In genomic region chr15:82937659-82938058, GRCh38 we compare ENCODE assay signal across 20 cellular contexts.
"Had no signal": no experiment of that assay in that cellular context is flagged by ENCODE, and none has a peak within 500 bp of the region (broad histone marks: within the 10 kb centered on the region; RNA-seq: fewer than 3 reads in every experiment).

No MANE protein-coding gene starts in this region.

- H3K36me3 ChIP-seq: ovary, suprapubic skin, thyroid gland, upper lobe of right lung had no signal

- H3K27ac ChIP-seq: coronary artery, ovary, suprapubic skin, thyroid gland, upper lobe of right lung had no signal

- H3K27me3 ChIP-seq: ovary, suprapubic skin, thyroid gland, upper lobe of right lung had no signal

- H3K4me1 ChIP-seq: suprapubic skin, upper lobe of right lung had no signal

- ATAC-seq: mucosa of descending colon; natural killer cell; sciatic nerve; stimulated activated effector memory CD8-positive, alpha-beta T cell treated with anti-CD3 and anti-CD28 coated beads, Interleukin-12 subunit alpha, Interleukin-12 subunit beta, amount 100 ng/mL, for 72 hours; stimulated activated naive CD8-positive, alpha-beta T cell treated with anti-CD3 and anti-CD28 coated beads, Interleukin-15, Interleukin-2, amounts not matched to agents 100 U/mL and 50 U/mL, for 24 hours; upper lobe of right lung had no signal

- H3K4me3 ChIP-seq: coronary artery, mucosa of descending colon, ovary, suprapubic skin, thyroid gland, upper lobe of right lung had no signal

- H3K9me3 ChIP-seq: mucosa of descending colon, ovary, suprapubic skin, thyroid gland, upper lobe of right lung had no signal

- DNase-seq: central memory CD4-positive, alpha-beta T cell; effector CD4-positive, alpha-beta T cell; endodermal cell; islet precursor cell; mucosa of descending colon; natural killer cell; nucleus accumbens; ovary; small intestine; stimulated activated CD4-positive, alpha-beta T cell treated with anti-CD3 and anti-CD28 coated beads, Interleukin-4, amount 100 ng/mL, for 1 hour; stimulated activated CD8-positive, alpha-beta memory T cell treated with anti-CD3 and anti-CD28 coated beads, Interleukin-4, amount 100 ng/mL, for 48 hours; stimulated activated naive CD8-positive, alpha-beta T cell treated with anti-CD3 and anti-CD28 coated beads, Interleukin-15, Interleukin-2, amounts not matched to agents 100 U/mL and 50 U/mL, for 24 hours; thyroid gland; upper lobe of right lung had no signal

- FAIRE-seq: endothelial cell of umbilical vein, frontal cortex, small intestine had no signal
